Comparison of ENCODE assay signal across 28 cellular contexts in genomic region chr5:9617739-9618504, GRCh38. TPM values are rescaled to one million over a fixed set of nuclear protein-coding genes. Genes with fewer than 3 reads are reported as not detected.
DNase-seq lines count a peak whose midpoint lies in the region; ATAC-seq, FAIRE-seq and TF ChIP-seq lines count a peak whose summit lies in the region.
"Had no signal": no experiment of that assay in that cellular context is flagged by ENCODE, and none has a peak within 500 bp of the region (broad histone marks: within the 10 kb centered on the region; RNA-seq: fewer than 3 reads in every experiment).

No MANE protein-coding gene starts in this region.

- H3K4me3 ChIP-seq in right atrium auricular region (no peak overlapping the region), fibroblast of villous mesenchyme (ENCODE audit: low read depth, low read length) (no peak overlapping the region), pancreas (no peak overlapping the region)
- H3K4me3 ChIP-seq: GM12878, MG63, ovary, upper lobe of right lung had no signal

- WGBS in pancreas, 2 donors, result 23 to 24% methylated on average over 10 of the region's 10 CpGs

- no peak for FAIRE-seq in pancreas (lab: Jason Lieb, UNC)
- FAIRE-seq in GM19239 (lab: Jason Lieb, UNC), result no peak

- H3K9me3 ChIP-seq in right atrium auricular region, result no peaks in the 10 kb centered on the region
- no peaks in the 10 kb centered on the region for H3K9me3 ChIP-seq in pancreas
- H3K9me3 ChIP-seq: MG63, ovary, upper lobe of right lung had no signal

- peak in 1 of 2 donors; percentile 42 for TF ChIP-seq CTCF in right atrium auricular region (IDR thresholded peaks at IDR 0.05)
- peak; percentile 47 for TF ChIP-seq CTCF in VCaP (conservative IDR thresholded peaks at IDR 0.05)
- TF ChIP-seq CTCF in fibroblast of villous mesenchyme (IDR thresholded peaks at IDR 0.05; ENCODE audit: insufficient read depth, low read depth, low read length), result no peak
- no peak for TF ChIP-seq CTCF in pancreas (IDR thresholded peaks at IDR 0.05)

- H3K27ac ChIP-seq in right atrium auricular region (no peak overlapping the region), VCaP (no peak overlapping the region), pancreas (no peak overlapping the region)
- H3K27ac ChIP-seq: dorsolateral prefrontal cortex, epithelial cell of prostate, foreskin keratinocyte, ovary, upper lobe of right lung had no signal

- ATAC-seq in Right ventricle myocardium superior (ENCODE audit: poor library complexity), result peak; percentile 65
- ATAC-seq in pancreas, result peak; percentile 33 to 70 (median 42)
- ATAC-seq in HG02763 (IDR thresholded peaks at IDR 0.05; ENCODE audit: unreplicated experiment), result no peak
- ATAC-seq: foreskin keratinocyte, GM12878, sciatic nerve, upper lobe of right lung had no signal

- H3K36me3 ChIP-seq in right atrium auricular region (no peaks in the 10 kb centered on the region), pancreas (no peaks in the 10 kb centered on the region)
- H3K36me3 ChIP-seq: MG63, ovary, upper lobe of right lung had no signal

- DNase-seq in Right ventricle myocardium superior (no peak), right atrium auricular region (ENCODE audit: low spot score) (no peak), fibroblast of villous mesenchyme (ENCODE audit: low read depth) (peak; percentile 5), pancreas (no peak), GM19239 (ENCODE audit: insufficient read length, low spot score) (no peak), NCI-H2107 treated with DMSO at 0.1 percent for 48 hours (lab: John Stamatoyannopoulos, UW; ENCODE audit: unreplicated experiment) (no peak)
- DNase-seq: activated naive CD4-positive, alpha-beta T cell treated with anti-CD3 and anti-CD28 coated beads for 36 hours; activated T-cell treated with anti-CD3 and anti-CD28 coated beads, Interleukin-2, amount 50 U/mL, for 48 hours; AML-193; amniotic stem cell; central memory CD4-positive, alpha-beta T cell; DMS79; dorsolateral prefrontal cortex; foreskin keratinocyte; mammary epithelial cell; MG63; NCI-H1417 treated with DMSO at 0.1 percent for 48 hours; NCI-H510A treated with DMSO at 0.1 percent for 48 hours; ovary; RPMI8226; upper lobe of right lung had no signal

- H3K4me1 ChIP-seq in right atrium auricular region, result peaks cover 0 to 13% of the 10 kb centered on the region in 2 donors
- peaks cover 0 to 4% (median 4%) of the 10 kb centered on the region in 3 donors for H3K4me1 ChIP-seq in pancreas
- H3K4me1 ChIP-seq: foreskin keratinocyte, upper lobe of right lung had no signal

- H3K27me3 ChIP-seq in right atrium auricular region (no peaks in the 10 kb centered on the region), pancreas (no peaks in the 10 kb centered on the region)
- H3K27me3 ChIP-seq: foreskin keratinocyte, MG63, ovary, upper lobe of right lung had no signal

- intact Hi-C loops in Right ventricle myocardium superior (cut with DNase I), result no loop called here
- intact Hi-C loops in pancreas (cut with DNase I), result no loop called here

RNA-seq across cellular contexts. Expression of gene TAS2R1, which starts 12.2 kb away (rescaled TPM):
- total RNA-seq in Right ventricle myocardium superior, result not detected
- not detected for total RNA-seq in right atrium auricular region
- total RNA-seq in fibroblast of villous mesenchyme, result 0.32 and 0.43 TPM in 2 replicates
- total RNA-seq in pancreas, result not detected
- not detected for polyA plus RNA-seq in pancreas
- total RNA-seq: A172; activated naive CD4-positive, alpha-beta T cell treated with anti-CD3 and anti-CD28 coated beads for 36 hours; foreskin keratinocyte; GM12878; mammary epithelial cell; ovary; sciatic nerve; subcutaneous adipose tissue; upper lobe of right lung had no signal
- polyA plus RNA-seq: foreskin keratinocyte, GM12878, mammary epithelial cell, ovary had no signal
